Comparison of ENCODE assay signal across 29 cellular contexts in the genomic region with DNA sequence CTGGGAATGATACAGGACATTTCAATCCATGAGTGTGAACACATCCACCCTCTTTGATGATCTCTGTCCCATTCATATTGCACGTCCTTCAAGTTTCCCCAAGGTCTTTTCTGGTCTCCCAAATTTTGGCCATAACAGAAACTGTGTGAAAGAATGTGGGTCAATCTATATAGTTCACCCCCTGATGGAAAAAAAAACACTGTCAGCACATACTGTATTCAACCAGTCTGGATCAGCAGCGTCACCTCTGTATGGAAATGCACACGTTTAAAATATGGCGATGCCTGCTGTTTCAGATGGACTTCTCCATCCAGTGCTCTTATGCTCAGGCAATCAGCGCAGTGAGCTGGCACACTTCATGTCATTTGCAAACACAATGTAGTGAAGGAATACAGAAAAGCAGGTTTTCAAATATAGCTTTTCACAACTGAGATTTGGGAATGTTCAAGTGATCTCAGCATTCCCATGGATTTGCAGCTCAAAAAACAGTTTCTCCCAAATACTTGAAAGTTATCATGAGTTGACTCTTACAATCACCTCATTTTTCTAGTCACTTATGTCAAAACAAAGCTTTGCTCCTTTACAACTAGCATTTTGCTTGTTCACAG.
"Had no signal": no experiment of that assay in that cellular context is flagged by ENCODE, and none has a peak within 500 bp of the region (broad histone marks: within the 10 kb centered on the region; RNA-seq: fewer than 3 reads in every experiment).

No MANE protein-coding gene starts in this region.

- H3K36me3 Mint-ChIP-seq: activated CD8-positive, alpha-beta memory T cell treated with anti-CD3 and anti-CD28 coated beads, Interleukin-2, amount 10 ng/mL, durations not matched to agents 7 days and 5 days; activated naive CD8-positive, alpha-beta T cell; T-cell had no signal

- H3K27ac Mint-ChIP-seq: activated CD8-positive, alpha-beta memory T cell treated with anti-CD3 and anti-CD28 coated beads, Interleukin-2, amount 10 ng/mL, durations not matched to agents 7 days and 5 days; activated naive CD8-positive, alpha-beta T cell; activated T-cell treated with anti-CD3 and anti-CD28 coated beads, Interleukin-2, amount 50 U/mL, for 24 hours; activated T-helper 1 cell treated with anti-CD3 and anti-CD28 coated beads, Interleukin-12 subunit alpha, Interleukin-12 subunit beta, Interleukin-2, Interleukin-4 antibody, amounts not matched to agents 30 ng/mL and 10 ng/mL and 1 ng/mL, durations not matched to agents 14 hours and 24 hours and 36 hours; T-cell had no signal

- H3K4me3 ChIP-seq: SK-N-MC had no signal

- H3K27ac ChIP-seq: KMS-11, SK-N-MC had no signal

- ATAC-seq: activated CD8-positive, alpha-beta memory T cell treated with anti-CD3 and anti-CD28 coated beads, Interleukin-2, amount 10 ng/mL, durations not matched to agents 7 days and 5 days; Panc1; Right ventricle myocardium inferior; T-cell had no signal

- H3K9me3 Mint-ChIP-seq: activated T-cell treated with anti-CD3 and anti-CD28 coated beads, Interleukin-2, amount 50 U/mL, for 24 hours; activated T-helper 1 cell treated with anti-CD3 and anti-CD28 coated beads, Interleukin-12 subunit alpha, Interleukin-12 subunit beta, Interleukin-2, Interleukin-4 antibody, amounts not matched to agents 30 ng/mL and 10 ng/mL and 1 ng/mL, durations not matched to agents 14 hours and 24 hours and 36 hours; T-cell had no signal

- H3K4me3 Mint-ChIP-seq: activated CD8-positive, alpha-beta memory T cell treated with anti-CD3 and anti-CD28 coated beads, Interleukin-2, amount 10 ng/mL, durations not matched to agents 7 days and 5 days; activated naive CD8-positive, alpha-beta T cell; activated T-cell treated with anti-CD3 and anti-CD28 coated beads, Interleukin-2, amount 50 U/mL, for 24 hours; activated T-helper 1 cell treated with anti-CD3 and anti-CD28 coated beads, Interleukin-12 subunit alpha, Interleukin-12 subunit beta, Interleukin-2, Interleukin-4 antibody, amounts not matched to agents 30 ng/mL and 10 ng/mL and 1 ng/mL, durations not matched to agents 14 hours and 24 hours and 36 hours; T-cell had no signal

- DNase-seq: activated CD4-positive, alpha-beta T cell treated with anti-CD3 and anti-CD28 coated beads for 48 hours; activated CD4-positive, alpha-beta T cell treated with anti-CD3 and anti-CD28 coated beads, Interleukin-2, amount 50 U/mL, for 48 hours; activated CD4-positive, CD25-positive, alpha-beta regulatory T cell treated with anti-CD3 and anti-CD28 coated beads, Interleukin-2, amount 50 U/mL, for 72 hours; activated CD8-positive, alpha-beta memory T cell treated with anti-CD3 and anti-CD28 coated beads, Interleukin-2, amount 10 ng/mL, durations not matched to agents 7 days and 5 days; activated effector memory CD4-positive, alpha-beta T cell treated with anti-CD3 and anti-CD28 coated beads, Interleukin-2, amount 50 U/mL, for 16 hours; activated naive CD4-positive, alpha-beta T cell treated with Interleukin-2 at 50 U/mL for 16 hours; activated T-cell treated with anti-CD3 and anti-CD28 coated beads, Interleukin-2, amount 50 U/mL, for 24 hours; anterior cingulate cortex; MV-4-11; NCI-H1092 treated with DMSO at 0.1 percent for 48 hours; NCI-H1417 treated with DMSO at 0.1 percent for 48 hours; NCI-H1694; NCI-H2029; NCI-H2107; NCI-H2171 treated with DMSO at 0.1 percent for 48 hours; NCI-H226; NCI-H526; NCI-H774; OCI-M1; RPMI8226; T-cell; T-helper 2 cell; T1000 had no signal

- H3K9ac ChIP-seq: KMS-11 had no signal

- H3K27me3 Mint-ChIP-seq: activated CD8-positive, alpha-beta memory T cell treated with anti-CD3 and anti-CD28 coated beads, Interleukin-2, amount 10 ng/mL, durations not matched to agents 7 days and 5 days; activated naive CD8-positive, alpha-beta T cell; activated T-cell treated with anti-CD3 and anti-CD28 coated beads, Interleukin-2, amount 50 U/mL, for 24 hours; T-cell had no signal

- H3K4me2 ChIP-seq: KMS-11 had no signal

- H3K4me1 Mint-ChIP-seq: activated CD8-positive, alpha-beta memory T cell treated with anti-CD3 and anti-CD28 coated beads, Interleukin-2, amount 10 ng/mL, durations not matched to agents 7 days and 5 days; T-cell had no signal
